13 cellular contexts compared by ENCODE assay signal in genomic region chr2:25895046-25895445, GRCh38.
"Had no signal": no experiment of that assay in that cellular context is flagged by ENCODE, and none has a peak within 500 bp of the region (broad histone marks: within the 10 kb centered on the region; RNA-seq: fewer than 3 reads in every experiment).

No MANE protein-coding gene starts in this region.

- H2AFZ ChIP-seq: hepatocyte had no signal

- H3K36me3 ChIP-seq: colonic mucosa, esophagus squamous epithelium, sigmoid colon, stomach, thoracic aorta, transverse colon, uterus had no signal

- H3K27ac ChIP-seq: colonic mucosa, esophagus squamous epithelium, hepatocyte, sigmoid colon, stomach, thoracic aorta, transverse colon, uterus had no signal

- H3K4me3 Mint-ChIP-seq: natural killer cell had no signal

- H3K36me3 Mint-ChIP-seq: natural killer cell had no signal

- H3K9me3 ChIP-seq: colonic mucosa, esophagus squamous epithelium, mucosa of descending colon, sigmoid colon, stomach, thoracic aorta, transverse colon, uterus had no signal

- H3K27me3 ChIP-seq: colonic mucosa, esophagus squamous epithelium, hepatocyte, sigmoid colon, stomach, transverse colon, uterus had no signal

- H3K79me2 ChIP-seq: hepatocyte had no signal

- ATAC-seq: natural killer cell had no signal

- H3K27ac Mint-ChIP-seq: natural killer cell had no signal

- H3K4me1 Mint-ChIP-seq: natural killer cell had no signal

- H3K9me3 Mint-ChIP-seq: natural killer cell had no signal

- DNase-seq: esophagus squamous epithelium; mammary epithelial cell; natural killer cell; stimulated activated CD4-positive, alpha-beta T cell treated with anti-CD3 and anti-CD28 coated beads, Interleukin-12 subunit alpha, Interleukin-12 subunit beta, amount 100 ng/mL, for 4 hours; stimulated activated naive CD4-positive, alpha-beta T cell; uterus had no signal

- H3K4me1 ChIP-seq: colonic mucosa, sigmoid colon, stomach, transverse colon, uterus had no signal

- H3K4me3 ChIP-seq: colonic mucosa, esophagus squamous epithelium, hepatocyte, mucosa of descending colon, sigmoid colon, stomach, thoracic aorta, transverse colon, uterus had no signal

- H3K4me2 ChIP-seq: hepatocyte had no signal
